ENCODE assay signal across 11 cellular contexts in genomic region chr1:7389201-7389785, GRCh38.
A peak's percentile ranks its signal among the peaks of the same experiment; 100 is the strongest.
DNase-seq lines count a peak whose midpoint lies in the region; ATAC-seq, FAIRE-seq and TF ChIP-seq lines count a peak whose summit lies in the region.
"Had no signal": no experiment of that assay in that cellular context is flagged by ENCODE, and none has a peak within 500 bp of the region (broad histone marks: within the 10 kb centered on the region; RNA-seq: fewer than 3 reads in every experiment).

No MANE protein-coding gene starts in this region.

- H3K4me1 ChIP-seq in PC-3 (ENCODE audit: insufficient read depth, low read length) (peaks cover 24% of the 10 kb centered on the region), fibroblast of lung (ENCODE audit: control insufficient read depth, extremely low read depth, insufficient read depth, low read length) (peaks cover 9% of the 10 kb centered on the region), pancreas (no peaks in the 10 kb centered on the region)

- CTCF ChIA-PET in PC-3 (lab: Charles Lee), result no interaction called here

- BruUV-seq in PC-3 (replicated peaks; lab: Mats Ljungman, UMichigan), result no TSS peak

- intact Hi-C loops in PC-3 (cut with micrococcal nuclease) (no loop called here), pancreas (cut with DNase I) (no loop called here)

- H3K79me2 ChIP-seq in PC-3 (ENCODE audit: low read length), result no peaks in the 10 kb centered on the region
- no peaks in the 10 kb centered on the region for H3K79me2 ChIP-seq in fibroblast of lung (ENCODE audit: control insufficient read depth, insufficient read depth, low read length)

- H3K9me2 ChIP-seq in PC-3 (replicated peaks; ENCODE audit: low read length), result no peaks in the 10 kb centered on the region

- H3K27me3 ChIP-seq in PC-3 (ENCODE audit: low read length) (no peaks in the 10 kb centered on the region), fibroblast of lung (ENCODE audit: control insufficient read depth, insufficient read depth, low read length) (no peaks in the 10 kb centered on the region), pancreas (no peaks in the 10 kb centered on the region)
- H3K27me3 ChIP-seq: ascending aorta had no signal

- peak; percentile 16; the same call in 1 of the 2 replicates for ATAC-seq in PC-3
- peak in 3 of 4 donors; percentile 16 to 49 (median 44) for ATAC-seq in pancreas
- ATAC-seq in GM18517 (IDR thresholded peaks at IDR 0.05; ENCODE audit: unreplicated experiment), result no peak
- ATAC-seq: activated CD8-positive, alpha-beta T cell treated with anti-CD3 and anti-CD28 coated beads for 36 hours; CD8-positive, alpha-beta T cell had no signal

- peak overlapping the region; percentile 35 for H3K4me2 ChIP-seq in PC-3 (ENCODE audit: low read length)
- H3K4me2 ChIP-seq in fibroblast of lung (ENCODE audit: extremely low read depth, insufficient read depth, low read length), result no peak overlapping the region

- FAIRE-seq in pancreas (lab: Jason Lieb, UNC), result no peak

- H3K9ac ChIP-seq in PC-3 (ENCODE audit: low read length) (peak overlapping the region; percentile 21), fibroblast of lung (ENCODE audit: insufficient read depth, low read length) (no peak overlapping the region)

- H4K20me1 ChIP-seq in PC-3 (ENCODE audit: low read length) (no peaks in the 10 kb centered on the region), fibroblast of lung (ENCODE audit: control insufficient read depth, extremely low read depth, insufficient read depth, low read length) (no peaks in the 10 kb centered on the region)

- H3K4me3 ChIP-seq in PC-3 (ENCODE audit: low read length), result no peak overlapping the region
- no peak overlapping the region for H3K4me3 ChIP-seq in fibroblast of lung (replicated peaks in 1 of 4; ENCODE audit: control extremely low read depth in 1 of 4, insufficient read depth in 1 of 4, low read depth in 3 of 4, low read length in 4 of 4)
- no peak overlapping the region for H3K4me3 ChIP-seq in pancreas

- TF ChIP-seq CTCF in PC-3 (conservative IDR thresholded peaks at IDR 0.05; ENCODE audit: low read depth, low read length) (no peak), fibroblast of lung (conservative IDR thresholded peaks at IDR 0.05 in 1 of 2, IDR thresholded peaks at IDR 0.05 in 1 of 2; ENCODE audit: low read depth in 1 of 2, low read length in 2 of 2) (peak in 1 of 2 donors; percentile 12), pancreas (IDR thresholded peaks at IDR 0.05) (no peak)

- H2AFZ ChIP-seq in PC-3 (ENCODE audit: low read length) (no peak overlapping the region; the same call in 1 of the 2 replicates), fibroblast of lung (ENCODE audit: low read length) (peak overlapping the region; percentile 50)

- H3K9me3 ChIP-seq in PC-3 (ENCODE audit: low read length) (no peaks in the 10 kb centered on the region), fibroblast of lung (ENCODE audit: control insufficient read depth, insufficient read depth, low read depth, low read length) (no peaks in the 10 kb centered on the region), pancreas (no peaks in the 10 kb centered on the region)
- H3K9me3 ChIP-seq: ascending aorta had no signal

- no peaks in the 10 kb centered on the region for H3F3A ChIP-seq in PC-3 (ENCODE audit: low read length, unreplicated experiment)

- DNase-seq in AG08395 (ENCODE audit: low spot score), result peak; percentile 37
- no peak for DNase-seq in PC-3
- peak; percentile 23 to 75 for DNase-seq in fibroblast of lung (ENCODE audit: low read depth in 2 of 2)
- DNase-seq in pancreas, result peak in 2 of 6 donors; percentile 6 to 8
- DNase-seq in T-helper 1 cell, result no peak
- no peak for DNase-seq in activated T-cell treated with anti-CD3 and anti-CD28 coated beads, Interleukin-2, amount 50 U/mL, for 1 hour
- no peak for DNase-seq in SIG-M5 treated with dmso at 0.1 percent for 504 hours (lab: John Stamatoyannopoulos, UW; ENCODE audit: unreplicated experiment)
- DNase-seq: activated CD8-positive, alpha-beta T cell treated with anti-CD3 and anti-CD28 coated beads for 36 hours had no signal

- H3K27ac ChIP-seq in PC-3 (ENCODE audit: low read length) (peak overlapping the region; percentile 49), fibroblast of lung (ENCODE audit: insufficient read depth, low read length) (peak overlapping the region; percentile 36), pancreas (peak overlapping the region in 1 of 4 donors; percentile 8)

- POLR2A ChIA-PET in PC-3 (lab: Charles Lee; ENCODE audit: unreplicated experiment), result no interaction called here

- H3K36me3 ChIP-seq in PC-3 (ENCODE audit: low read depth, low read length) (no peaks in the 10 kb centered on the region), fibroblast of lung (ENCODE audit: control insufficient read depth, insufficient read depth, low read length) (no peaks in the 10 kb centered on the region), pancreas (no peaks in the 10 kb centered on the region)
- H3K36me3 ChIP-seq: ascending aorta had no signal

- 35 to 40% methylated on average over 10 of the region's 10 CpGs for WGBS in pancreas, 2 donors

Comparison
In these comparisons a context has a peak if more than half of its experiments do, and no peak if none do; other contexts are left out.
1. DNase-seq: peak in AG08395 (single experiment) and fibroblast of lung (2 of 2); none in PC-3 (single experiment), T-helper 1 cell (0 of 5), activated T-cell treated with anti-CD3 and anti-CD28 coated beads, Interleukin-2, amount 50 U/mL, for 1 hour (single experiment) and SIG-M5 treated with dmso at 0.1 percent for 504 hours (single experiment).